1 cellular context compared by ENCODE assay signal in the genomic region with DNA sequence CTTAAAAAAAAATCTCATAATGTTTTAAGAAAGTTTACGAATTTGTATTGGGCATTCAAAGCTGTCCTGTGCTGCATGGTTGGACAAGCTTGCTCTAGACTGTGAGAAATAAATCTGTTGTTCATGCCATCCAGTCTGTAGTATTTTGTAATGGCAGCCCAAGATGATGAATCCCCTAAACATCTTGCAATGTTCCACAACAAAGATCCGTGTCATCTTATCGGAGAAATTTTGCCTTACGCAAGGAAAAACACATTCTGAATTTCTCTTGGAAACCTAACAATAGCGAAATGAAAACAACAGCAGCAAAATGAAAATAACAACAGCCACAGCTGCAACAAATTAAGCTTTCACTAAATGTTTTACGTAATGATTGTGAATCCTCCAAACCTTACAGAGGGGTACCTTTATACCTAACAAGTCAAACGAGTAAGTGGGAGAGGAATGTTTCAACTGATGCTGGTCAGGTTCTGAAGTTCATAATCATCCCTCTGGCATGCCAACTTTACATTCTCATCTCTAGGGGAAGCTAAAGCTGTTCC.
TF ChIP-seq lines count a peak whose summit lies in the region.

No MANE protein-coding gene starts in this region.

TF ChIP-seq in GM23338, 12 proteins besides CTCF, POLR2A, EP300 and RAD21:
- TF ChIP-seq, protein P1, sequence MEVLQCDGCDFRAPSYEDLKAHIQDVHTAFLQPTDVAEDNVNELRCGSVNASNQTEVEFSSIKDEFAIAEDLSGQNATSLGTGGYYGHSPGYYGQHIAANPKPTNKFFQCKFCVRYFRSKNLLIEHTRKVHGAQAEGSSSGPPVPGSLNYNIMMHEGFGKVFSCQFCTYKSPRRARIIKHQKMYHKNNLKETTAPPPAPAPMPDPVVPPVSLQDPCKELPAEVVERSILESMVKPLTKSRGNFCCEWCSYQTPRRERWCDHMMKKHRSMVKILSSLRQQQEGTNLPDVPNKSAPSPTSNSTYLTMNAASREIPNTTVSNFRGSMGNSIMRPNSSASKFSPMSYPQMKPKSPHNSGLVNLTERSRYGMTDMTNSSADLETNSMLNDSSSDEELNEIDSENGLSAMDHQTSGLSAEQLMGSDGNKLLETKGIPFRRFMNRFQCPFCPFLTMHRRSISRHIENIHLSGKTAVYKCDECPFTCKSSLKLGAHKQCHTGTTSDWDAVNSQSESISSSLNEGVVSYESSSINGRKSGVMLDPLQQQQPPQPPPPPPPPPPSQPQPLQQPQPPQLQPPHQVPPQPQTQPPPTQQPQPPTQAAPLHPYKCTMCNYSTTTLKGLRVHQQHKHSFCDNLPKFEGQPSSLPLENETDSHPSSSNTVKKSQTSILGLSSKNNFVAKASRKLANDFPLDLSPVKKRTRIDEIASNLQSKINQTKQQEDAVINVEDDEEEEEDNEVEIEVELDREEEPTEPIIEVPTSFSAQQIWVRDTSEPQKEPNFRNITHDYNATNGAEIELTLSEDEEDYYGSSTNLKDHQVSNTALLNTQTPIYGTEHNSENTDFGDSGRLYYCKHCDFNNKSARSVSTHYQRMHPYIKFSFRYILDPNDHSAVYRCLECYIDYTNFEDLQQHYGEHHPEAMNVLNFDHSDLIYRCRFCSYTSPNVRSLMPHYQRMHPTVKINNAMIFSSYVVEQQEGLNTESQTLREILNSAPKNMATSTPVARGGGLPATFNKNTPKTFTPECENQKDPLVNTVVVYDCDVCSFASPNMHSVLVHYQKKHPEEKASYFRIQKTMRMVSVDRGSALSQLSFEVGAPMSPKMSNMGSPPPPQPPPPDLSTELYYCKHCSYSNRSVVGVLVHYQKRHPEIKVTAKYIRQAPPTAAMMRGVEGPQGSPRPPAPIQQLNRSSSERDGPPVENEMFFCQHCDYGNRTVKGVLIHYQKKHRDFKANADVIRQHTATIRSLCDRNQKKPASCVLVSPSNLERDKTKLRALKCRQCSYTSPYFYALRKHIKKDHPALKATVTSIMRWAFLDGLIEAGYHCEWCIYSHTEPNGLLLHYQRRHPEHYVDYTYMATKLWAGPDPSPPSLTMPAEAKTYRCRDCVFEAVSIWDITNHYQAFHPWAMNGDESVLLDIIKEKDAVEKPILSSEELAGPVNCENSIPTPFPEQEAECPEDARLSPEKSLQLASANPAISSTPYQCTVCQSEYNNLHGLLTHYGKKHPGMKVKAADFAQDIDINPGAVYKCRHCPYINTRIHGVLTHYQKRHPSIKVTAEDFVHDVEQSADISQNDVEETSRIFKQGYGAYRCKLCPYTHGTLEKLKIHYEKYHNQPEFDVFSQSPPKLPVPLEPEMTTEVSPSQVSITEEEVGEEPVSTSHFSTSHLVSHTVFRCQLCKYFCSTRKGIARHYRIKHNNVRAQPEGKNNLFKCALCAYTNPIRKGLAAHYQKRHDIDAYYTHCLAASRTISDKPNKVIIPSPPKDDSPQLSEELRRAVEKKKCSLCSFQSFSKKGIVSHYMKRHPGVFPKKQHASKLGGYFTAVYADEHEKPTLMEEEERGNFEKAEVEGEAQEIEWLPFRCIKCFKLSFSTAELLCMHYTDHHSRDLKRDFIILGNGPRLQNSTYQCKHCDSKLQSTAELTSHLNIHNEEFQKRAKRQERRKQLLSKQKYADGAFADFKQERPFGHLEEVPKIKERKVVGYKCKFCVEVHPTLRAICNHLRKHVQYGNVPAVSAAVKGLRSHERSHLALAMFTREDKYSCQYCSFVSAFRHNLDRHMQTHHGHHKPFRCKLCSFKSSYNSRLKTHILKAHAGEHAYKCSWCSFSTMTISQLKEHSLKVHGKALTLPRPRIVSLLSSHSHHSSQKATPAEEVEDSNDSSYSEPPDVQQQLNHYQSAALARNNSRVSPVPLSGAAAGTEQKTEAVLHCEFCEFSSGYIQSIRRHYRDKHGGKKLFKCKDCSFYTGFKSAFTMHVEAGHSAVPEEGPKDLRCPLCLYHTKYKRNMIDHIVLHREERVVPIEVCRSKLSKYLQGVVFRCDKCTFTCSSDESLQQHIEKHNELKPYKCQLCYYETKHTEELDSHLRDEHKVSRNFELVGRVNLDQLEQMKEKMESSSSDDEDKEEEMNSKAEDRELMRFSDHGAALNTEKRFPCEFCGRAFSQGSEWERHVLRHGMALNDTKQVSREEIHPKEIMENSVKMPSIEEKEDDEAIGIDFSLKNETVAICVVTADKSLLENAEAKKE (CRISPR knock-in tag; IDR thresholded peaks at IDR 0.05) = no peak
- TF ChIP-seq ZNF114 (CRISPR knock-in tag; IDR thresholded peaks at IDR 0.05) (no peak), POLR2AphosphoS5 (IDR thresholded peaks at IDR 0.05; ENCODE audit: low read depth) (no peak), EZH2 (IDR thresholded peaks at IDR 0.05; ENCODE audit: low read depth, unreplicated experiment) (no peak), NANOG (IDR thresholded peaks at IDR 0.05; ENCODE audit: borderline replicate concordance) (no peak), ZNF331 (CRISPR knock-in tag; IDR thresholded peaks at IDR 0.05; ENCODE audit: low read depth) (no peak), EZH2phosphoT487 (IDR thresholded peaks at IDR 0.05; ENCODE audit: unreplicated experiment) (no peak), CREB1 (CRISPR knock-in tag; IDR thresholded peaks at IDR 0.05; ENCODE audit: low read depth) (no peak), JUNB (IDR thresholded peaks at IDR 0.05; ENCODE audit: unreplicated experiment) (no peak), STAT1 (IDR thresholded peaks at IDR 0.05; ENCODE audit: unreplicated experiment) (no peak)
- TF ChIP-seq, protein P2, sequence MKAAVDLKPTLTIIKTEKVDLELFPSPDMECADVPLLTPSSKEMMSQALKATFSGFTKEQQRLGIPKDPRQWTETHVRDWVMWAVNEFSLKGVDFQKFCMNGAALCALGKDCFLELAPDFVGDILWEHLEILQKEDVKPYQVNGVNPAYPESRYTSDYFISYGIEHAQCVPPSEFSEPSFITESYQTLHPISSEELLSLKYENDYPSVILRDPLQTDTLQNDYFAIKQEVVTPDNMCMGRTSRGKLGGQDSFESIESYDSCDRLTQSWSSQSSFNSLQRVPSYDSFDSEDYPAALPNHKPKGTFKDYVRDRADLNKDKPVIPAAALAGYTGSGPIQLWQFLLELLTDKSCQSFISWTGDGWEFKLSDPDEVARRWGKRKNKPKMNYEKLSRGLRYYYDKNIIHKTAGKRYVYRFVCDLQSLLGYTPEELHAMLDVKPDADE (IDR thresholded peaks at IDR 0.05) = no peak
- TF ChIP-seq, protein P3, sequence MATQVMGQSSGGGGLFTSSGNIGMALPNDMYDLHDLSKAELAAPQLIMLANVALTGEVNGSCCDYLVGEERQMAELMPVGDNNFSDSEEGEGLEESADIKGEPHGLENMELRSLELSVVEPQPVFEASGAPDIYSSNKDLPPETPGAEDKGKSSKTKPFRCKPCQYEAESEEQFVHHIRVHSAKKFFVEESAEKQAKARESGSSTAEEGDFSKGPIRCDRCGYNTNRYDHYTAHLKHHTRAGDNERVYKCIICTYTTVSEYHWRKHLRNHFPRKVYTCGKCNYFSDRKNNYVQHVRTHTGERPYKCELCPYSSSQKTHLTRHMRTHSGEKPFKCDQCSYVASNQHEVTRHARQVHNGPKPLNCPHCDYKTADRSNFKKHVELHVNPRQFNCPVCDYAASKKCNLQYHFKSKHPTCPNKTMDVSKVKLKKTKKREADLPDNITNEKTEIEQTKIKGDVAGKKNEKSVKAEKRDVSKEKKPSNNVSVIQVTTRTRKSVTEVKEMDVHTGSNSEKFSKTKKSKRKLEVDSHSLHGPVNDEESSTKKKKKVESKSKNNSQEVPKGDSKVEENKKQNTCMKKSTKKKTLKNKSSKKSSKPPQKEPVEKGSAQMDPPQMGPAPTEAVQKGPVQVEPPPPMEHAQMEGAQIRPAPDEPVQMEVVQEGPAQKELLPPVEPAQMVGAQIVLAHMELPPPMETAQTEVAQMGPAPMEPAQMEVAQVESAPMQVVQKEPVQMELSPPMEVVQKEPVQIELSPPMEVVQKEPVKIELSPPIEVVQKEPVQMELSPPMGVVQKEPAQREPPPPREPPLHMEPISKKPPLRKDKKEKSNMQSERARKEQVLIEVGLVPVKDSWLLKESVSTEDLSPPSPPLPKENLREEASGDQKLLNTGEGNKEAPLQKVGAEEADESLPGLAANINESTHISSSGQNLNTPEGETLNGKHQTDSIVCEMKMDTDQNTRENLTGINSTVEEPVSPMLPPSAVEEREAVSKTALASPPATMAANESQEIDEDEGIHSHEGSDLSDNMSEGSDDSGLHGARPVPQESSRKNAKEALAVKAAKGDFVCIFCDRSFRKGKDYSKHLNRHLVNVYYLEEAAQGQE (IDR thresholded peaks at IDR 0.05; ENCODE audit: unreplicated experiment) = no peak
